Comparison of ENCODE assay signal across 14 cellular contexts in the genomic region with DNA sequence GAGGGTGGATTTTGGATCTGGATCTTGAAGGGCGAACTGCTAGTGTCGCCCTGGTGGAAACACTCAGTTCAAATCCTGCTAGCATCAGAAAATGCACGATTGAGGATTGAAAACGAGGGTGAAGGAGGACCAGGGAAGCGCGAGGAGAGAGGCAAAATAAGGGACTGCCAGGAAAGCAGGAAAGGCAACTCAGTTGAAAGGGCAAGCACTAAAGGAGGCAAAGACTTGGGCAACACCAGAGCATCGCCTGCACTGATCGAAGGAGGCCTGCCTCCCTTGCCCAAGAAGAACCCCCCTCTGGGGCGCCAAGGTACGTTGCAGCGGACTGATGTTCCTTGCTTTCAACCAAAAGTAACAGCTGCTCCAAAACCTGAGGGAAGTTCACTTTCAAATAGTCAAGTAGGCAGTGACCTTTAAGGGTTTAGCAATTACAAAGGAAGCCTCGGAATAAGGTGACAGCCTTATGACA. TPM values are rescaled to one million over a fixed set of nuclear protein-coding genes. Genes with fewer than 3 reads are reported as not detected.
DNase-seq lines count a peak whose midpoint lies in the region; ATAC-seq, FAIRE-seq and TF ChIP-seq lines count a peak whose summit lies in the region.
"Had no signal": no experiment of that assay in that cellular context is flagged by ENCODE, and none has a peak within 500 bp of the region (broad histone marks: within the 10 kb centered on the region; RNA-seq: fewer than 3 reads in every experiment).

No MANE protein-coding gene starts in this region.

- H3K9ac ChIP-seq in duodenal mucosa (ENCODE audit: low read depth in 1 of 2, low read length in 2 of 2): no peak overlapping the region
- H3K9ac ChIP-seq in skeletal muscle tissue (ENCODE audit: low read depth in 1 of 3, low read length in 3 of 3): peak overlapping the region; percentile 58 to 68 (median 59)

- H3K27ac ChIP-seq in HEK293 (ENCODE audit: extremely low read depth, low read depth, low read length): no peak overlapping the region
- H3K27ac ChIP-seq in duodenal mucosa (ENCODE audit: low read depth, low read length): no peak overlapping the region
- no peak overlapping the region for H3K27ac ChIP-seq in right lobe of liver
- H3K27ac ChIP-seq in skeletal muscle tissue (ENCODE audit: low read depth, low read length): no peak overlapping the region
- no peak overlapping the region for H3K27ac ChIP-seq in effector memory CD4-positive, alpha-beta T cell (ENCODE audit: insufficient read depth, low read length, poor library complexity, severe bottlenecking)

- intact Hi-C loops in right lobe of liver (cut with DNase I): no loop called here

- H3K27me3 ChIP-seq in duodenal mucosa (ENCODE audit: control insufficient read depth in 1 of 2, insufficient read depth in 2 of 2, low read length in 2 of 2) (peaks cover 7 to 9% of the 10 kb centered on the region in 2 donors), right lobe of liver (no peaks in the 10 kb centered on the region), skeletal muscle tissue (ENCODE audit: control insufficient read depth in 3 of 3, insufficient read depth in 3 of 3, low read length in 3 of 3) (no peaks in the 10 kb centered on the region)
- no peaks in the 10 kb centered on the region for H3K27me3 ChIP-seq in effector memory CD4-positive, alpha-beta T cell (replicated peaks; ENCODE audit: control insufficient read depth, insufficient read depth, low read length, poor library complexity, severe bottlenecking)

- CTCF ChIA-PET in HEK293 (lab: Yijun Ruan, JAX): interaction anchor here (0.7 to 0.9 kb wide), 3 partner anchors 9 to 28 kb away, joined by 3 to 4 read pairs (median 3); no protein-coding TSS in a partner anchor

- WGBS in right lobe of liver (ENCODE audit: insufficient coverage, low coverage, low lambda C conversion rate, missing lambda C conversion rate): 18% methylated on average over 9 of the region's 12 CpGs

- peak overlapping the region; percentile 48 for H3K4me3 ChIP-seq in HEK293 (ENCODE audit: low read depth, low read length)
- H3K4me3 ChIP-seq in duodenal mucosa (ENCODE audit: low read depth in 1 of 2, low read length in 2 of 2): peak overlapping the region; percentile 54 to 58
- H3K4me3 ChIP-seq in right lobe of liver: peak overlapping the region in 2 of 3 donors; percentile 15 to 17
- H3K4me3 ChIP-seq in skeletal muscle tissue (ENCODE audit: low read length in 3 of 3): peak overlapping the region; percentile 74 to 77 (median 74)
- H3K4me3 ChIP-seq in effector memory CD4-positive, alpha-beta T cell (ENCODE audit: insufficient read depth, low read depth, low read length, poor library complexity, severe bottlenecking): no peak overlapping the region

- peaks cover 14% of the 10 kb centered on the region for H3K4me1 ChIP-seq in HEK293 (ENCODE audit: control insufficient read depth, insufficient read depth, low read length)
- H3K4me1 ChIP-seq in duodenal mucosa (ENCODE audit: control insufficient read depth in 1 of 2, insufficient read depth in 2 of 2, low read length in 2 of 2): peaks cover 9 to 12% of the 10 kb centered on the region in 2 donors
- no peaks in the 10 kb centered on the region for H3K4me1 ChIP-seq in right lobe of liver
- peaks cover 10 to 19% (median 12%) of the 10 kb centered on the region in 3 donors for H3K4me1 ChIP-seq in skeletal muscle tissue (ENCODE audit: control insufficient read depth in 3 of 3, insufficient read depth in 3 of 3, low read length in 3 of 3)
- no peaks in the 10 kb centered on the region for H3K4me1 ChIP-seq in effector memory CD4-positive, alpha-beta T cell (ENCODE audit: control insufficient read depth, insufficient read depth, low read length, poor library complexity, severe bottlenecking)

- TF ChIP-seq POLR2A in right lobe of liver (IDR thresholded peaks at IDR 0.05): no peak

- FAIRE-seq in D721Med (lab: Jason Lieb, UNC): no peak
- FAIRE-seq: GM12892, urothelium cell line had no signal

- H3K9me3 ChIP-seq in HEK293 (ENCODE audit: control insufficient read depth, insufficient read depth, low read depth, low read length): no peaks in the 10 kb centered on the region
- H3K9me3 ChIP-seq in duodenal mucosa (ENCODE audit: control insufficient read depth in 1 of 2, low read length in 2 of 2): no peaks in the 10 kb centered on the region
- no peaks in the 10 kb centered on the region for H3K9me3 ChIP-seq in right lobe of liver
- H3K9me3 ChIP-seq in skeletal muscle tissue (ENCODE audit: control insufficient read depth in 3 of 3, low read length in 3 of 3): no peaks in the 10 kb centered on the region
- no peaks in the 10 kb centered on the region for H3K9me3 ChIP-seq in effector memory CD4-positive, alpha-beta T cell (ENCODE audit: control insufficient read depth, low read length)

- POLR2A ChIA-PET in HEK293 (lab: Yijun Ruan, JAX): interaction anchor here (1.0 kb wide), 1 partner anchor 12 kb away, joined by 3 read pairs; no protein-coding TSS in a partner anchor

- no peak for TF ChIP-seq CTCF in HEK293 (tag by site-specific recombination; IDR thresholded peaks at IDR 0.05)
- TF ChIP-seq CTCF in right lobe of liver (IDR thresholded peaks at IDR 0.05): no peak
- TF ChIP-seq CTCF in D721Med (IDR thresholded peaks at IDR 0.05; ENCODE audit: insufficient read depth, missing control alignments): no peak

- DNase-seq in right lobe of liver (no peak), DMS114 treated with DMSO at 0.1 percent for 48 hours (lab: John Stamatoyannopoulos, UW; ENCODE audit: unreplicated experiment) (no peak), D721Med (ENCODE audit: insufficient read length, low spot score) (no peak), NCI-H345 (lab: John Stamatoyannopoulos, UW) (no peak)
- no peak for DNase-seq in effector memory CD4-positive, alpha-beta T cell
- DNase-seq: activated T-cell treated with anti-CD3 and anti-CD28 coated beads, Interleukin-2, amount 50 U/mL, for 1 hour; KBM-7; stimulated activated CD4-positive, alpha-beta T cell treated with anti-CD3 and anti-CD28 coated beads, Interleukin-2, amount 100 ng/mL, for 24 hours; T-helper 9 cell had no signal

- no peaks in the 10 kb centered on the region for H3K36me3 ChIP-seq in HEK293 (ENCODE audit: control insufficient read depth in 2 of 2, insufficient read depth in 1 of 2, low read length in 2 of 2)
- H3K36me3 ChIP-seq in duodenal mucosa (ENCODE audit: control insufficient read depth in 1 of 2, insufficient read depth in 2 of 2, low read length in 2 of 2): no peaks in the 10 kb centered on the region
- no peaks in the 10 kb centered on the region for H3K36me3 ChIP-seq in right lobe of liver
- no peaks in the 10 kb centered on the region for H3K36me3 ChIP-seq in skeletal muscle tissue (ENCODE audit: control insufficient read depth in 3 of 3, insufficient read depth in 3 of 3, low read length in 3 of 3)
- no peaks in the 10 kb centered on the region for H3K36me3 ChIP-seq in effector memory CD4-positive, alpha-beta T cell (ENCODE audit: control insufficient read depth, insufficient read depth, low read length)

- no peak for ATAC-seq in right lobe of liver

TF ChIP-seq in HEK293, 187 proteins besides CTCF, POLR2A, EP300 and RAD21 (continues in another document):
- TF ChIP-seq ZBTB8A (tag by site-specific recombination; IDR thresholded peaks at IDR 0.05) (peak; percentile 3; the same call in 1 of the 2 replicates), ZNF335 (tag by site-specific recombination; conservative IDR thresholded peaks at IDR 0.05) (peak; percentile 90), ZNF324 (tag by site-specific recombination; IDR thresholded peaks at IDR 0.05) (no peak), ZNF311 (tag by site-specific recombination; IDR thresholded peaks at IDR 0.05; ENCODE audit: borderline replicate concordance) (no peak), KLF16 (tag by site-specific recombination; IDR thresholded peaks at IDR 0.05) (no peak; the same call in 1 of the 2 replicates), ZBTB17 (tag by site-specific recombination; IDR thresholded peaks at IDR 0.05) (peak; percentile 15; the same call in 1 of the 2 replicates), ZNF423 (tag by site-specific recombination; IDR thresholded peaks at IDR 0.05) (no peak), ZNF529 (tag by site-specific recombination; IDR thresholded peaks at IDR 0.05; ENCODE audit: insufficient replicate concordance) (no peak), KLF1 (tag by site-specific recombination; IDR thresholded peaks at IDR 0.05) (0 out of 2 replicates have a peak, but pooled peaks have one; percentile 29)
- TF ChIP-seq, protein P1, sequence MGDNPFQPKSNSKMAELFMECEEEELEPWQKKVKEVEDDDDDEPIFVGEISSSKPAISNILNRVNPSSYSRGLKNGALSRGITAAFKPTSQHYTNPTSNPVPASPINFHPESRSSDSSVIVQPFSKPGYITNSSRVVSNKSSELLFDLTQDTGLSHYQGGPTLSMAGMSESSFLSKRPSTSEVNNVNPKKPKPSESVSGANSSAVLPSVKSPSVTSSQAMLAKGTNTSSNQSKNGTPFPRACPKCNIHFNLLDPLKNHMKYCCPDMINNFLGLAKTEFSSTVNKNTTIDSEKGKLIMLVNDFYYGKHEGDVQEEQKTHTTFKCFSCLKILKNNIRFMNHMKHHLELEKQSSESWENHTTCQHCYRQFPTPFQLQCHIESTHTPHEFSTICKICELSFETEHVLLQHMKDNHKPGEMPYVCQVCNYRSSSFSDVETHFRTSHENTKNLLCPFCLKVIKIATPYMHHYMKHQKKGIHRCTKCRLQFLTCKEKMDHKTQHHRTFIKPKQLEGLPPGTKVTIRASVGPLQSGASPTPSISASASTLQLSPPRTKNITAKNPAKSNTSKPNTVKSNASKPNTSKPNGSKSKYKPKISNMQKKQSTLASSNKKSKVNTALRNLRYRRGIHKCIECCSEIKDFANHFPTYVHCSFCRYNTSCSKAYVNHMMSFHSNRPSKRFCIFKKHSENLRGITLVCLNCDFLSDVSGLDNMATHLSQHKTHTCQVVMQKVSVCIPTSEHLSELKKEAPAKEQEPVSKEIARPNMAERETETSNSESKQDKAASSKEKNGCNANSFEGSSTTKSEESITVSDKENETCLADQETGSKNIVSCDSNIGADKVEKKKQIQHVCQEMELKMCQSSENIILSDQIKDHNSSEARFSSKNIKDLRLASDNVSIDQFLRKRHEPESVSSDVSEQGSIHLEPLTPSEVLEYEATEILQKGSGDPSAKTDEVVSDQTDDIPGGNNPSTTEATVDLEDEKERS (tag by site-specific recombination; IDR thresholded peaks at IDR 0.05): no peak
- TF ChIP-seq, protein P2, sequence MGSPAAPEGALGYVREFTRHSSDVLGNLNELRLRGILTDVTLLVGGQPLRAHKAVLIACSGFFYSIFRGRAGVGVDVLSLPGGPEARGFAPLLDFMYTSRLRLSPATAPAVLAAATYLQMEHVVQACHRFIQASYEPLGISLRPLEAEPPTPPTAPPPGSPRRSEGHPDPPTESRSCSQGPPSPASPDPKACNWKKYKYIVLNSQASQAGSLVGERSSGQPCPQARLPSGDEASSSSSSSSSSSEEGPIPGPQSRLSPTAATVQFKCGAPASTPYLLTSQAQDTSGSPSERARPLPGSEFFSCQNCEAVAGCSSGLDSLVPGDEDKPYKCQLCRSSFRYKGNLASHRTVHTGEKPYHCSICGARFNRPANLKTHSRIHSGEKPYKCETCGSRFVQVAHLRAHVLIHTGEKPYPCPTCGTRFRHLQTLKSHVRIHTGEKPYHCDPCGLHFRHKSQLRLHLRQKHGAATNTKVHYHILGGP (tag by site-specific recombination; IDR thresholded peaks at IDR 0.05): no peak

RNA-seq across cellular contexts. Expression of a gene that starts 0.3 kb away (rescaled TPM):
- total RNA-seq in right lobe of liver: under 1 TPM; 0.11 to 0.73 (median 0.50) TPM
- total RNA-seq in skeletal muscle tissue: 91.3 TPM

Comparison
In these comparisons a context has a peak if more than half of its experiments do, and no peak if none do; other contexts are left out.
1. H3K9ac ChIP-seq: peak in skeletal muscle tissue (3 of 3); none in duodenal mucosa (0 of 2).
2. RNA of a gene that starts 0.3 kb away (total RNA-seq): 91.3 TPM in skeletal muscle tissue (single experiment); 0.11 to 0.73 TPM in right lobe of liver; every median in the first group is over 10 times any median in the second.